Comparison of ENCODE assay signal across 20 cellular contexts in the genomic region with DNA sequence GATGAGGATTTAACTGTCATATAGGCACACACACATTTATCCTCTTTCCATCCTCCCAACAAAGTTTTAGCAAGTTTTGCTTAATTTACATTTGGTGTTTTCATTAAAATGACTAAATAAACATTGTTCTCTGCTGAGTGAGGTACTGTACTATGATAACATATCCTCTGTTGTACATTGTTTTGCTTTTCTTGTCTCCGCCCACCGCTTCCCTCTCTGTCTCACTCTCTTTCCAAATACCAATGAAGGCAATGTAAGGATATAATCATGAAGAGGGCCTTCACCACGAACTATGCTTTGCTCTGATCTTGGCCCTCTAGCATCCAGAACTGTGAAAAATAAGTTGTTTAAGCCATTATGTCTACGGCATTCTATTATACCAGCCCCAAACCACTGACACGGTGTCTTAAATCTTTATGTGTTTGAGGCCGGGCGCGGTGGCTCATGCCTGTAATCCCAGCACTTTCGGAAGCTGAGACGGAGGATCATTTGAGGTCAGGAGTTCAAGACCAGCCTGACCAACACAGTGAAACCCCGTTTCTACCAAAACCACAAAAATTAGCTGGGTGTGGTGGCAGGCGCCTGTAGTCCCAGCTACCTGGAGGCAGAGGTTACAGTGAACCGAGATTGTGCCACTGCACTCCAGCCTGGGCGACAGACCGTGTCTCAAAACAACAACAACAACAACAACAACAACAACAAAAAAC.
DNase-seq lines count a peak whose midpoint lies in the region; ATAC-seq and TF ChIP-seq lines count a peak whose summit lies in the region.
"Had no signal": no experiment of that assay in that cellular context is flagged by ENCODE, and none has a peak within 500 bp of the region (broad histone marks: within the 10 kb centered on the region; RNA-seq: fewer than 3 reads in every experiment).

No MANE protein-coding gene starts in this region.

- H3K9me2 ChIP-seq in SK-N-SH = no peaks in the 10 kb centered on the region
- H3K9me2 ChIP-seq in PC-3 (replicated peaks; ENCODE audit: low read length) = no peaks in the 10 kb centered on the region

- no peak for TF ChIP-seq RAD21 in SK-N-SH (IDR thresholded peaks at IDR 0.05; ENCODE audit: low read length)

- no peaks in the 10 kb centered on the region for H3K4me1 ChIP-seq in SK-N-SH (ENCODE audit: control insufficient read depth in 1 of 2, insufficient read depth in 2 of 2, low read depth in 1 of 2, low read length in 1 of 2)
- peaks cover 5% of the 10 kb centered on the region; the same call in 1 of the 2 replicates for H3K4me1 ChIP-seq in PC-3 (ENCODE audit: insufficient read depth, low read length)
- peaks cover 12% of the 10 kb centered on the region for H3K4me1 ChIP-seq in osteoblast (ENCODE audit: insufficient read depth, low read length)
- H3K4me1 ChIP-seq in right atrium auricular region = no peaks in the 10 kb centered on the region

- CTCF ChIA-PET in SK-N-SH (lab: Yijun Ruan, JAX) (interaction anchor here (1.1 to 1.5 kb wide), 2 partner anchors 24 to 258 kb away, joined by 3 to 4 read pairs; no protein-coding TSS in a partner anchor), PC-3 (lab: Charles Lee) (interaction anchor here (0.5 kb wide), 1 partner anchor 226 kb away, joined by 4 read pairs; no protein-coding TSS in a partner anchor)

- intact Hi-C loops in PC-3 (cut with micrococcal nuclease) = no loop called here

- TF ChIP-seq EP300 in SK-N-SH (IDR thresholded peaks at IDR 0.05; ENCODE audit: borderline replicate concordance in 1 of 2, low read depth in 1 of 2, low read length in 1 of 2) = no peak

- H3F3A ChIP-seq in SK-N-SH (replicated peaks; ENCODE audit: insufficient read depth) (peaks cover 5% of the 10 kb centered on the region), PC-3 (ENCODE audit: low read length, unreplicated experiment) (no peaks in the 10 kb centered on the region)

- H2AFZ ChIP-seq in SK-N-SH (ENCODE audit: low read depth) (0 out of 2 replicates have a peak overlapping the region, but pooled peaks have one; percentile 9), PC-3 (ENCODE audit: low read length) (no peak overlapping the region), osteoblast (ENCODE audit: low read length) (peak overlapping the region; percentile 41)

- no peak for DNase-seq in SK-N-SH
- peak; percentile 10 for DNase-seq in PC-3
- peak; percentile 42 for DNase-seq in choroid plexus epithelial cell (ENCODE audit: low read depth)
- no peak for DNase-seq in osteoblast (ENCODE audit: insufficient read length, low spot score, missing footprints)
- no peak for DNase-seq in NCI-H524 (lab: John Stamatoyannopoulos, UW)
- no peak for DNase-seq in germinal center (ENCODE audit: low spot score)
- no peak for DNase-seq in right atrium auricular region (ENCODE audit: low spot score)
- DNase-seq: CD8-positive, alpha-beta memory T cell; DMS79 treated with DMSO at 0.1 percent for 48 hours; GF-D8; MG63; NCI-H1092 treated with DMSO at 0.1 percent for 48 hours; NCI-H2081 treated with DMSO at 0.1 percent for 48 hours; NCI-H526 treated with DMSO at 0.1 percent for 48 hours; OCI-M1; RPMI8226 had no signal

- H3K79me2 ChIP-seq in SK-N-SH (ENCODE audit: insufficient read depth) (no peaks in the 10 kb centered on the region), PC-3 (ENCODE audit: low read length) (no peaks in the 10 kb centered on the region), osteoblast (ENCODE audit: insufficient read depth, low read length) (no peaks in the 10 kb centered on the region)

- H3K4me3 ChIP-seq in SK-N-SH (ENCODE audit: low read depth in 2 of 2, low read length in 1 of 2) (no peak overlapping the region), PC-3 (ENCODE audit: low read length) (no peak overlapping the region), choroid plexus epithelial cell (ENCODE audit: low read depth, low read length) (no peak overlapping the region), osteoblast (ENCODE audit: insufficient read depth, low read length) (no peak overlapping the region), right atrium auricular region (no peak overlapping the region)
- H3K4me3 ChIP-seq: BLaER1 treated with 17β-estradiol and CSF1 and Interleukin-3, amounts not matched to agents 10 nM and 100 nM; MG63 had no signal

- H3K36me3 ChIP-seq in SK-N-SH (replicated peaks in 1 of 2; ENCODE audit: control insufficient read depth in 1 of 2, insufficient read depth in 2 of 2, low read length in 1 of 2) (no peaks in the 10 kb centered on the region), PC-3 (ENCODE audit: low read depth, low read length) (no peaks in the 10 kb centered on the region), osteoblast (ENCODE audit: insufficient read depth, low read length) (no peaks in the 10 kb centered on the region), right atrium auricular region (no peaks in the 10 kb centered on the region)
- H3K36me3 ChIP-seq: BLaER1 treated with 17β-estradiol and CSF1 and Interleukin-3, amounts not matched to agents 10 nM and 100 nM; MG63 had no signal

- no peak overlapping the region for H3K9ac ChIP-seq in SK-N-SH
- no peak overlapping the region for H3K9ac ChIP-seq in PC-3 (ENCODE audit: low read length)
- H3K9ac ChIP-seq: BLaER1 treated with 17β-estradiol and CSF1 and Interleukin-3, amounts not matched to agents 10 nM and 100 nM had no signal

- ATAC-seq in SK-N-SH treated with all-trans-retinoic acid at 6 μM for 48 hours (no peak), PC-3 (no peak)
- ATAC-seq: HepG2 had no signal

- TF ChIP-seq CTCF in SK-N-SH (IDR thresholded peaks at IDR 0.05) (no peak), PC-3 (conservative IDR thresholded peaks at IDR 0.05; ENCODE audit: low read depth, low read length) (no peak), choroid plexus epithelial cell (conservative IDR thresholded peaks at IDR 0.05; ENCODE audit: low read depth, low read length) (no peak), osteoblast (IDR thresholded peaks at IDR 0.05; ENCODE audit: extremely low read depth, low read depth, low read length) (no peak), right atrium auricular region (IDR thresholded peaks at IDR 0.05) (no peak)

- H4K20me1 ChIP-seq in SK-N-SH (ENCODE audit: insufficient read depth) = no peaks in the 10 kb centered on the region
- no peaks in the 10 kb centered on the region for H4K20me1 ChIP-seq in PC-3 (ENCODE audit: low read length)
- no peaks in the 10 kb centered on the region for H4K20me1 ChIP-seq in osteoblast (ENCODE audit: insufficient read depth, low read length)

- POLR2A ChIA-PET in SK-N-SH (lab: Yijun Ruan, JAX) (no interaction called here), PC-3 (lab: Charles Lee; ENCODE audit: unreplicated experiment) (no interaction called here)

- H3K27me3 ChIP-seq in SK-N-SH (ENCODE audit: insufficient read depth) (no peaks in the 10 kb centered on the region), PC-3 (ENCODE audit: low read length) (no peaks in the 10 kb centered on the region), osteoblast (ENCODE audit: insufficient read depth, low read length) (no peaks in the 10 kb centered on the region), right atrium auricular region (no peaks in the 10 kb centered on the region)
- H3K27me3 ChIP-seq: MG63 had no signal

- no peak overlapping the region for H3K4me2 ChIP-seq in SK-N-SH
- H3K4me2 ChIP-seq in PC-3 (ENCODE audit: low read length) = no peak overlapping the region
- H3K4me2 ChIP-seq in osteoblast (ENCODE audit: insufficient read depth, low read length) = no peak overlapping the region
- H3K4me2 ChIP-seq: BLaER1 treated with 17β-estradiol and CSF1 and Interleukin-3, amounts not matched to agents 10 nM and 100 nM had no signal

- H3K27ac ChIP-seq in SK-N-SH (ENCODE audit: low read depth in 2 of 2, low read length in 1 of 2) = no peak overlapping the region
- H3K27ac ChIP-seq in PC-3 (ENCODE audit: low read length) = no peak overlapping the region
- H3K27ac ChIP-seq in osteoblast (ENCODE audit: low read depth, low read length) = no peak overlapping the region
- no peak overlapping the region for H3K27ac ChIP-seq in right atrium auricular region
- H3K27ac ChIP-seq: 22Rv1; BLaER1 treated with 17β-estradiol and CSF1 and Interleukin-3, amounts not matched to agents 10 nM and 100 nM had no signal

- no peaks in the 10 kb centered on the region for H3K9me3 ChIP-seq in SK-N-SH
- no peaks in the 10 kb centered on the region for H3K9me3 ChIP-seq in PC-3 (ENCODE audit: low read length)
- no peaks in the 10 kb centered on the region for H3K9me3 ChIP-seq in osteoblast (ENCODE audit: low read depth, low read length)
- H3K9me3 ChIP-seq in right atrium auricular region = no peaks in the 10 kb centered on the region
- H3K9me3 ChIP-seq: BLaER1 treated with 17β-estradiol and CSF1 and Interleukin-3, amounts not matched to agents 10 nM and 100 nM; MG63 had no signal

- WGBS in SK-N-SH (ENCODE audit: low lambda C conversion rate) = 67% methylated on average over 15 of the region's 15 CpGs

- no TSS peak for BruUV-seq in PC-3 (replicated peaks; lab: Mats Ljungman, UMichigan)

TF ChIP-seq in SK-N-SH, 30 proteins besides CTCF, POLR2A, EP300 and RAD21 (continues in another document):
- TF ChIP-seq MEF2A (IDR thresholded peaks at IDR 0.05; ENCODE audit: borderline replicate concordance, low read depth) = no peak
- no peak for TF ChIP-seq TCF12 (IDR thresholded peaks at IDR 0.05)
- no peak for TF ChIP-seq NFIC (IDR thresholded peaks at IDR 0.05; ENCODE audit: borderline replicate concordance)
- TF ChIP-seq MXI1 (IDR thresholded peaks at IDR 0.05; ENCODE audit: low read depth, low read length) = no peak

TF ChIP-seq in SK-N-SH treated with all-trans-retinoic acid at 6 μM for 48 hours, 23 proteins besides CTCF, POLR2A, EP300 and RAD21 (continues in another document):
- TF ChIP-seq ZFP30 (CRISPR knock-in tag; IDR thresholded peaks at IDR 0.05) (no peak), CSRNP3 (CRISPR knock-in tag; IDR thresholded peaks at IDR 0.05) (no peak)

Comparison
In these comparisons a context has a peak if more than half of its experiments do, and no peak if none do; other contexts are left out.
1. DNase-seq: peak in PC-3 (single experiment) and choroid plexus epithelial cell (single experiment); none in SK-N-SH (single experiment), osteoblast (single experiment), NCI-H524 (0 of 2), germinal center (single experiment) and right atrium auricular region (single experiment).